ENCODE assay signal across 11 cellular contexts in the genomic region with DNA sequence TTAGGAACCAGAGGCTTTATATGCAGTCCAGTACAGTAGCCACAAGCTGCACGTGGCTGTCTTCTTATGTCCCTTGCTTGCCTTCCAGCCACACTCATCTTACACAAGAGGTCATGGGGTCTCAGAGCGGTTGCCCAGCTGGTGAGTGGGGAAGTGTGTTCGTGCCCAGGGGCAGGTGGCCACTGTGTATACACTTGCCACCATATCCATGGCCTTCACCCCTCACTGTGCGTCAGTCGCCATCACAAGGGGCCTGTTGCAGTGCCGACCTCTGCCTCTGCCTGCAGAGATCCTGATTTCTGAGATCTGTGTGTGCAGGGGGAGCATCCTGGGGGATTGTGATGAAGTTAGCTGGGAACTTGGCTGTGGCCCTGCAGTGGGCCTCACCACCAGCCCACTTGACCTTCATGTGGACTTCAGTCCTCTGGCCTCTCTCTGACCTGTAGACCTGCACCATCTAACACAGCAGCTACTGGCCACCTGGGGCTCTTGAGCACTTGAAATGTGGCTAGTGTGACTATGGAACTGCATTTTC. TPM values are rescaled to one million over a fixed set of nuclear protein-coding genes. Genes with fewer than 3 reads are reported as not detected.
A peak's percentile ranks its signal among the peaks of the same experiment; 100 is the strongest.
DNase-seq lines count a peak whose midpoint lies in the region; ATAC-seq and TF ChIP-seq lines count a peak whose summit lies in the region.
"Had no signal": no experiment of that assay in that cellular context is flagged by ENCODE, and none has a peak within 500 bp of the region (broad histone marks: within the 10 kb centered on the region; RNA-seq: fewer than 3 reads in every experiment).

No MANE protein-coding gene starts in this region.

- BruUV-seq in PC-9 (replicated peaks; lab: Mats Ljungman, UMichigan): no TSS peak

- no peak for TF ChIP-seq CTCF in PC-9 (conservative IDR thresholded peaks at IDR 0.05)
- TF ChIP-seq CTCF in esophagus squamous epithelium (IDR thresholded peaks at IDR 0.05): no peak
- no peak for TF ChIP-seq CTCF in sigmoid colon (IDR thresholded peaks at IDR 0.05)

- TF ChIP-seq POLR2A in esophagus squamous epithelium (IDR thresholded peaks at IDR 0.05) (no peak), sigmoid colon (IDR thresholded peaks at IDR 0.05) (no peak)

- no peaks in the 10 kb centered on the region for H3K9me2 ChIP-seq in PC-9 (ENCODE audit: insufficient read depth)

- peak overlapping the region in 9 of 11 experiments; percentile 38 to 92 (median 80); a peak in 15 of 22 replicates for H3K4me2 ChIP-seq in BLaER1 treated with 17β-estradiol and CSF1 and Interleukin-3, amounts not matched to agents 10 nM and 100 nM
- peak overlapping the region; percentile 69 for H3K4me2 ChIP-seq in PC-9

- POLR2A ChIA-PET in PC-9 (lab: Charles Lee; ENCODE audit: unreplicated experiment): no interaction called here

- peaks cover 0 to 32% (median 27%) of the 10 kb centered on the region in 11 experiments; a peak in 17 of 22 replicates for H3K9me3 ChIP-seq in BLaER1 treated with 17β-estradiol and CSF1 and Interleukin-3, amounts not matched to agents 10 nM and 100 nM (replicated peaks in 1 of 11)
- H3K9me3 ChIP-seq in PC-9 (ENCODE audit: insufficient read depth, low read depth) (0 out of 2 replicates have a peak, but pooled peaks cover 5% of the 10 kb centered on the region), esophagus squamous epithelium (no peaks in the 10 kb centered on the region), sigmoid colon (no peaks in the 10 kb centered on the region)

- peaks cover 8 to 87% (median 78%) of the 10 kb centered on the region in 11 experiments; a peak in 19 of 22 replicates for H3K36me3 ChIP-seq in BLaER1 treated with 17β-estradiol and CSF1 and Interleukin-3, amounts not matched to agents 10 nM and 100 nM
- H3K36me3 ChIP-seq in PC-9 (ENCODE audit: low read depth): no peaks in the 10 kb centered on the region
- peaks cover 0 to 4% (median 0%) of the 10 kb centered on the region in 3 donors for H3K36me3 ChIP-seq in esophagus squamous epithelium
- H3K36me3 ChIP-seq in sigmoid colon: no peaks in the 10 kb centered on the region

- TF ChIP-seq EP300 in sigmoid colon (IDR thresholded peaks at IDR 0.05): no peak

- H3K9ac ChIP-seq in BLaER1 treated with 17β-estradiol and CSF1 and Interleukin-3, amounts not matched to agents 10 nM and 100 nM: peak overlapping the region in 6 of 11 experiments; percentile 49 to 80 (median 68); a peak in 9 of 22 replicates

- H2AFZ ChIP-seq in PC-9: no peak overlapping the region

- intact Hi-C loops in PC-9 (cut with micrococcal nuclease; ENCODE audit: unreplicated experiment): loop anchor here (10.0 kb wide), 1 partner anchor 761 kb away; no protein-coding TSS in a partner anchor
- intact Hi-C loops in esophagus squamous epithelium (cut with DNase I): no loop called here
- intact Hi-C loops in sigmoid colon (cut with DNase I): no loop called here

- no peak overlapping the region for H3K4me3 ChIP-seq in BLaER1 treated with 17β-estradiol and CSF1 and Interleukin-3, amounts not matched to agents 10 nM and 100 nM
- H3K4me3 ChIP-seq in PC-9: no peak overlapping the region
- H3K4me3 ChIP-seq in esophagus squamous epithelium: no peak overlapping the region
- H3K4me3 ChIP-seq in sigmoid colon: no peak overlapping the region

- CTCF ChIA-PET in PC-9 (lab: Charles Lee): interaction anchor here (1.7 kb wide), 1 partner anchor 14 kb away, joined by 5 read pairs; no protein-coding TSS in a partner anchor

- H3F3A ChIP-seq in PC-9 (ENCODE audit: insufficient read depth, low read depth): peaks cover 58% of the 10 kb centered on the region

- H3K27me3 ChIP-seq in BLaER1 treated with 17β-estradiol and CSF1 and Interleukin-3, amounts not matched to agents 10 nM and 100 nM: no peaks in the 10 kb centered on the region
- H3K27me3 ChIP-seq in PC-9 (ENCODE audit: insufficient read depth, low read depth): no peaks in the 10 kb centered on the region
- H3K27me3 ChIP-seq in esophagus squamous epithelium: no peaks in the 10 kb centered on the region
- no peaks in the 10 kb centered on the region for H3K27me3 ChIP-seq in sigmoid colon
- H3K27me3 ChIP-seq: foreskin keratinocyte had no signal

- WGBS in esophagus squamous epithelium, 2 donors: 77 to 79% methylated on average over 3 of the region's 6 CpGs
- WGBS in sigmoid colon, 2 donors: 92% methylated on average over 6 of the region's 6 CpGs

- ATAC-seq in HG02759 (IDR thresholded peaks at IDR 0.05; ENCODE audit: unreplicated experiment): no peak
- no peak for ATAC-seq in HG03439 (IDR thresholded peaks at IDR 0.05; ENCODE audit: unreplicated experiment)
- ATAC-seq: foreskin keratinocyte had no signal

- peak overlapping the region; percentile 59 to 94 (median 75); a peak in 20 of 22 replicates for H3K27ac ChIP-seq in BLaER1 treated with 17β-estradiol and CSF1 and Interleukin-3, amounts not matched to agents 10 nM and 100 nM
- H3K27ac ChIP-seq in PC-9 (peak overlapping the region; percentile 99), esophagus squamous epithelium (peak overlapping the region in 3 of 4 donors; percentile 56 to 62 (median 57)), sigmoid colon (peak overlapping the region; percentile 50 to 73 (median 66))

- DNase-seq in PC-9: no peak
- no peak for DNase-seq in esophagus squamous epithelium (lab: John Stamatoyannopoulos, UW)
- DNase-seq in sigmoid colon: no peak
- no peak for DNase-seq in NCI-H748 (lab: John Stamatoyannopoulos, UW; ENCODE audit: unreplicated experiment)
- DNase-seq in NCI-H1417 (lab: John Stamatoyannopoulos, UW): no peak
- DNase-seq: activated T-cell treated with anti-CD3 and anti-CD28 coated beads for 4 hours, foreskin keratinocyte, NCI-H1694 had no signal

- H3K79me2 ChIP-seq in PC-9 (ENCODE audit: low read depth): peaks cover 83% of the 10 kb centered on the region

- H3K4me1 ChIP-seq in BLaER1 treated with 17β-estradiol and CSF1 and Interleukin-3, amounts not matched to agents 10 nM and 100 nM: peaks cover 0 to 84% (median 60%) of the 10 kb centered on the region in 10 experiments; a peak in 17 of 20 replicates
- H3K4me1 ChIP-seq in PC-9 (replicated peaks; ENCODE audit: insufficient read depth): peaks cover 75% of the 10 kb centered on the region
- peaks cover 31 to 58% (median 32%) of the 10 kb centered on the region in 3 donors for H3K4me1 ChIP-seq in esophagus squamous epithelium
- H3K4me1 ChIP-seq in sigmoid colon: peaks cover 0 to 46% (median 33%) of the 10 kb centered on the region in 4 donors

- peaks cover 10 to 62% (median 44%) of the 10 kb centered on the region in 11 experiments; a peak in 19 of 22 replicates for H4K20me1 ChIP-seq in BLaER1 treated with 17β-estradiol and CSF1 and Interleukin-3, amounts not matched to agents 10 nM and 100 nM
- no peaks in the 10 kb centered on the region for H4K20me1 ChIP-seq in PC-9 (ENCODE audit: insufficient read depth)

RNA-seq across cellular contexts. Expression of gene SACM1L, which starts 43.1 kb away (rescaled TPM):
- total RNA-seq in PC-9 (2021): 29.9 and 33.9 TPM in 2 replicates
- total RNA-seq in esophagus squamous epithelium: 10 to 100 TPM; 22.7 to 42.2 (median 27.2) TPM
- 10 to 100 TPM; 38.5 to 44.6 (median 40.4) TPM for total RNA-seq in sigmoid colon
- 10 to 100 TPM; 21.6 to 36.3 (median 23.7) TPM for polyA plus RNA-seq in sigmoid colon

RNA-seq across cellular contexts. Expression of gene LIMD1, which starts 51.6 kb away (rescaled TPM):
- total RNA-seq in PC-9 (2021) (32.4 and 32.9 TPM in 2 replicates), esophagus squamous epithelium (10 to 100 TPM in 2 of 4 donors, 1 to 10 TPM in 2; 8.5 to 18.9 (median 11.3) TPM), sigmoid colon (10 to 100 TPM; 12.2 to 19.9 (median 13.2) TPM)
- polyA plus RNA-seq in sigmoid colon: 10 to 100 TPM in 1 of 3 donors, 1 to 10 TPM in 2; 3.0 to 13.2 (median 3.2) TPM
